19 cellular contexts compared by ENCODE assay signal in the genomic region with DNA sequence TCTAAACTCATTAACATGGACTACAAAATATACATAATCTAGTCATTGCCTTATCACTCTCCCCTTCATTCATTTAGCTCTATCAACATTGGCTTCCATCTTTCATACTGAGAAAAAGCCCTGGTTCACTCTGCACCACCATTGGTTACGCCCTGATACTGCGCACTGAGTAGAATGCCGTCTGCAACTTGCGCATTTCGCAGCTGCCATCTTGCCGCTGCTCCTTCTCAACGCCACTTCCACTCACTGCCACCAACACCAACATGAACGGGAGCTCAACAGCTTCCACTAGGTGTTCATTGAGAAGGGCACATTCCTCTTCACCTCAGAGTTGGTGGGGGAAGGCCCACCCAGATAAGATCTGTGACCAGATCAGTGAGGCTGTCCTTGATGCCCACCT.
A peak's percentile ranks its signal among the peaks of the same experiment; 100 is the strongest.
DNase-seq lines count a peak whose midpoint lies in the region; ATAC-seq, FAIRE-seq and TF ChIP-seq lines count a peak whose summit lies in the region.
"Had no signal": no experiment of that assay in that cellular context is flagged by ENCODE, and none has a peak within 500 bp of the region (broad histone marks: within the 10 kb centered on the region; RNA-seq: fewer than 3 reads in every experiment).

No MANE protein-coding gene starts in this region.

- no peaks in the 10 kb centered on the region for H3K9me1 ChIP-seq in K562 (ENCODE audit: control insufficient read depth, insufficient read depth, low read length)

- H2BK120ac ChIP-seq in neuronal stem cell (ENCODE audit: low read depth, low read length) = no peak overlapping the region
- no peak overlapping the region for H2BK120ac ChIP-seq in mesenchymal stem cell (ENCODE audit: low read depth, low read length)

- 93% methylated on average over 4 of the region's 8 CpGs for WGBS in K562 (ENCODE audit: insufficient coverage, low coverage, missing lambda C conversion rate)
- WGBS in neuronal stem cell (ENCODE audit: extremely low coverage in 2 of 2, insufficient read length in 2 of 2, insufficient replicate concordance in 1 of 2), 2 donors = no CpG with 5 or more reads among the region's 8 CpGs
- WGBS in mesenchymal stem cell = 98% methylated on average over 8 of the region's 8 CpGs

- peak; percentile 35 for FAIRE-seq in GM12891 (lab: Jason Lieb, UNC)
- no peak for FAIRE-seq in K562 (lab: Jason Lieb, UNC)
- FAIRE-seq: D721Med, GM12892, GM18507 had no signal

- H3K4ac ChIP-seq in neuronal stem cell (ENCODE audit: low read length) (no peak overlapping the region), mesenchymal stem cell (ENCODE audit: low read depth in 1 of 2, low read length in 2 of 2) (no peak overlapping the region)

- H3K79me1 ChIP-seq in neuronal stem cell (ENCODE audit: low read depth, low read length) (no peaks in the 10 kb centered on the region), mesenchymal stem cell (replicated peaks; ENCODE audit: low read length, poor library complexity, severe bottlenecking) (peaks cover 17% of the 10 kb centered on the region)

- POLR2A ChIA-PET in K562 (lab: Yijun Ruan, JAX) = interaction anchor here (0.7 to 2.2 kb wide), 3 partner anchors 18 to 72 kb away, joined by 3 to 10 read pairs (median 3); no protein-coding TSS in a partner anchor

- H3K4me1 ChIP-seq in K562 (replicated peaks in 1 of 2; ENCODE audit: control insufficient read depth in 2 of 2, insufficient read depth in 2 of 2, low read length in 2 of 2) (peaks cover 0 to 10% of the 10 kb centered on the region in 2 experiments; a peak in 3 of 5 replicates), neuronal stem cell (ENCODE audit: control insufficient read depth in 2 of 2, insufficient read depth in 1 of 2, low read depth in 1 of 2, low read length in 2 of 2) (no peaks in the 10 kb centered on the region), mesenchymal stem cell (ENCODE audit: control insufficient read depth, insufficient read depth, low read depth, low read length) (no peaks in the 10 kb centered on the region)
- H3K4me1 ChIP-seq: BE2C, BLaER1 had no signal

- DNase-seq in GM12891 (ENCODE audit: insufficient read length, low spot score) (no peak), K562 (ENCODE audit: extremely low read depth in 1 of 4, low spot score in 3 of 4) (no peak), neuronal stem cell (ENCODE audit: low spot score) (no peak), mesenchymal stem cell (no peak), iPS-NIHi11 (ENCODE audit: low spot score) (no peak)
- DNase-seq: 8988T; ACHN; BE2C; Caco-2; Calu3; CD4-positive, alpha-beta T cell; CD8-positive, alpha-beta T cell; DMS79 treated with DMSO at 0.1 percent for 48 hours; GF-D8 had no signal

- H2BK5ac ChIP-seq in neuronal stem cell (ENCODE audit: low read length) (no peak overlapping the region), mesenchymal stem cell (ENCODE audit: low read depth, low read length, poor library complexity, severe bottlenecking) (no peak overlapping the region)

- ATAC-seq in K562 = no peak
- ATAC-seq: CD8-positive, alpha-beta T cell had no signal

- H3K14ac ChIP-seq in neuronal stem cell (ENCODE audit: low read length) (peak overlapping the region; percentile 89), mesenchymal stem cell (ENCODE audit: low read length in 2 of 2) (no peak overlapping the region)

- H3K4me2 ChIP-seq in K562 (ENCODE audit: insufficient read depth, low read length) = no peak overlapping the region
- no peak overlapping the region for H3K4me2 ChIP-seq in neuronal stem cell (ENCODE audit: insufficient read depth, low read length, poor library complexity, severe bottlenecking)
- no peak overlapping the region for H3K4me2 ChIP-seq in mesenchymal stem cell (ENCODE audit: low read length, poor library complexity, severe bottlenecking)
- H3K4me2 ChIP-seq: BLaER1 had no signal

- H3K18ac ChIP-seq in neuronal stem cell (ENCODE audit: low read length) (no peak overlapping the region), mesenchymal stem cell (ENCODE audit: low read depth in 1 of 2, low read length in 2 of 2) (no peak overlapping the region)

- H2AK5ac ChIP-seq in neuronal stem cell (ENCODE audit: low read depth, low read length) (no peak overlapping the region), mesenchymal stem cell (ENCODE audit: low read length, severe bottlenecking) (no peak overlapping the region)

- H4K8ac ChIP-seq in neuronal stem cell (ENCODE audit: low read depth, low read length) = no peak overlapping the region
- no peak overlapping the region for H4K8ac ChIP-seq in mesenchymal stem cell (ENCODE audit: low read length)

- H3K27ac ChIP-seq in K562 (ENCODE audit: extremely low read depth, low read depth, low read length) (no peak overlapping the region), neuronal stem cell (replicated peaks; ENCODE audit: low read length) (no peak overlapping the region), mesenchymal stem cell (ENCODE audit: low read length, poor library complexity, severe bottlenecking) (no peak overlapping the region)
- H3K27ac ChIP-seq: BLaER1, C4-2B had no signal

- H2BK15ac ChIP-seq in neuronal stem cell (ENCODE audit: low read length) (no peak overlapping the region), mesenchymal stem cell (ENCODE audit: low read depth, poor library complexity, severe bottlenecking) (no peak overlapping the region)

- no peak overlapping the region for H2AFZ ChIP-seq in K562 (ENCODE audit: low read depth, low read length)
- no peak overlapping the region for H2AFZ ChIP-seq in neuronal stem cell (ENCODE audit: low read length)
- H2AFZ ChIP-seq in mesenchymal stem cell (ENCODE audit: low read depth, low read length) = no peak overlapping the region

- intact Hi-C loops in K562 (cut with micrococcal nuclease) = no loop called here

- H3K9me3 ChIP-seq in K562 (replicated peaks; ENCODE audit: control insufficient read depth, insufficient read depth, low read depth, low read length) = no peaks in the 10 kb centered on the region
- peaks cover 0 to 8% of the 10 kb centered on the region in 2 donors for H3K9me3 ChIP-seq in neuronal stem cell (replicated peaks in 1 of 2; ENCODE audit: control insufficient read depth in 2 of 2, insufficient read depth in 1 of 2, low read depth in 1 of 2, low read length in 2 of 2)
- no peaks in the 10 kb centered on the region for H3K9me3 ChIP-seq in mesenchymal stem cell (ENCODE audit: control insufficient read depth, low read length)
- H3K9me3 ChIP-seq: BE2C, Caco-2 had no signal

- H3K4me3 ChIP-seq in K562 (no peak overlapping the region), neuronal stem cell (ENCODE audit: low read length in 2 of 2) (no peak overlapping the region), mesenchymal stem cell (ENCODE audit: insufficient read depth in 1 of 2, low read depth in 1 of 2, low read length in 2 of 2) (no peak overlapping the region)
- H3K4me3 ChIP-seq: BLaER1 had no signal

- no peak overlapping the region for H4K91ac ChIP-seq in neuronal stem cell (ENCODE audit: low read depth, low read length, poor library complexity)
- no peak overlapping the region for H4K91ac ChIP-seq in mesenchymal stem cell (ENCODE audit: low read length)

- H2BK12ac ChIP-seq in neuronal stem cell (ENCODE audit: low read length) = no peak overlapping the region
- no peak overlapping the region for H2BK12ac ChIP-seq in mesenchymal stem cell (ENCODE audit: low read length in 2 of 2)

- no peak for TF ChIP-seq EP300 in K562 (IDR thresholded peaks at IDR 0.05; ENCODE audit: low read length)

- no peaks in the 10 kb centered on the region for H4K20me1 ChIP-seq in K562 (replicated peaks; ENCODE audit: control insufficient read depth, insufficient read depth, low read length)
- H4K20me1 ChIP-seq: BLaER1 had no signal

- no peak for TF ChIP-seq CTCF in K562 (IDR thresholded peaks at IDR 0.05 in 2 of 3, conservative IDR thresholded peaks at IDR 0.05 in 1 of 3; ENCODE audit: insufficient read depth in 2 of 3, low read depth in 1 of 3, low read length in 3 of 3)

- H3K9ac ChIP-seq in K562 (ENCODE audit: insufficient read depth in 1 of 2, low read depth in 2 of 2, low read length in 2 of 2) (no peak overlapping the region), neuronal stem cell (ENCODE audit: low read depth, low read length, poor library complexity) (no peak overlapping the region), mesenchymal stem cell (ENCODE audit: low read length) (no peak overlapping the region)
- H3K9ac ChIP-seq: BLaER1 had no signal

- no peak for TF ChIP-seq RAD21 in K562 (CRISPR knock-in tag; conservative IDR thresholded peaks at IDR 0.05 in 1 of 2, IDR thresholded peaks at IDR 0.05 in 1 of 2)

- H3K36me3 ChIP-seq in K562 (ENCODE audit: control insufficient read depth, insufficient read depth, low read length) (peaks cover 32% of the 10 kb centered on the region; the same call in 2 of the 3 replicates), neuronal stem cell (replicated peaks in 1 of 2; ENCODE audit: control insufficient read depth in 2 of 2, insufficient read depth in 2 of 2, low read length in 2 of 2) (peaks cover 5 to 55% of the 10 kb centered on the region in 2 donors), mesenchymal stem cell (ENCODE audit: control insufficient read depth in 1 of 2, insufficient read depth in 2 of 2, low read depth in 1 of 2, low read length in 2 of 2) (peaks cover 7 to 95% of the 10 kb centered on the region in 2 experiments)

- H3K79me2 ChIP-seq in K562 (ENCODE audit: control insufficient read depth, insufficient read depth, low read length) = no peaks in the 10 kb centered on the region; the same call in 2 of the 3 replicates

- H3K23ac ChIP-seq in neuronal stem cell (ENCODE audit: low read depth, low read length, poor library complexity) (no peak overlapping the region), mesenchymal stem cell (ENCODE audit: low read length in 2 of 2) (no peak overlapping the region)

- CTCF ChIA-PET in K562 (lab: Yijun Ruan, JAX; ENCODE audit: low intra/inter-chr PET ratio) = no interaction called here

- no TSS peak for BruUV-seq in K562 (replicated peaks; lab: Mats Ljungman, UMichigan)

- H3K27me3 ChIP-seq in K562 (ENCODE audit: control insufficient read depth in 2 of 2, insufficient read depth in 2 of 2, low read length in 2 of 2) = no peaks in the 10 kb centered on the region
- no peaks in the 10 kb centered on the region for H3K27me3 ChIP-seq in neuronal stem cell (ENCODE audit: control insufficient read depth in 3 of 3, insufficient read depth in 3 of 3, low read depth in 1 of 3, low read length in 3 of 3)
- H3K27me3 ChIP-seq in mesenchymal stem cell (ENCODE audit: control insufficient read depth in 1 of 2, insufficient read depth in 1 of 2, low read length in 2 of 2) = no peaks in the 10 kb centered on the region
- H3K27me3 ChIP-seq: BE2C, BLaER1 had no signal

- in situ Hi-C loops in K562 (cut with MboI) = no loop called here

- TF ChIP-seq POLR2A in GM12891 (IDR thresholded peaks at IDR 0.05; ENCODE audit: low read depth, low read length) (no peak), K562 (conservative IDR thresholded peaks at IDR 0.05) (no peak)

TF ChIP-seq in GM12891, 5 proteins besides CTCF, POLR2A, EP300 and RAD21 (continues in another document):
- TF ChIP-seq TAF1 (IDR thresholded peaks at IDR 0.05; ENCODE audit: low read depth, low read length) (no peak), SPI1 (IDR thresholded peaks at IDR 0.05; ENCODE audit: low read depth, low read length) (no peak), POU2F2 (IDR thresholded peaks at IDR 0.05; ENCODE audit: low read depth, low read length) (no peak)
